ENCODE assay signal across 8 cellular contexts in genomic region chr7:123916240-123916724, GRCh38. TPM values are rescaled to one million over a fixed set of nuclear protein-coding genes. Genes with fewer than 3 reads are reported as not detected.
DNase-seq lines count a peak whose midpoint lies in the region; ATAC-seq and TF ChIP-seq lines count a peak whose summit lies in the region.

No MANE protein-coding gene starts in this region.

- H3K79me2 ChIP-seq in Karpas-422 (ENCODE audit: low read length) = no peaks in the 10 kb centered on the region

- intact Hi-C loops in activated T-helper 2 cell treated with anti-CD3 and anti-CD28 coated beads, Interferon-gamma antibody, Interleukin-2, Interleukin-4, amounts not matched to agents 10 μg/mL and 5 μg/mL and 100 μg/mL, durations not matched to agents 14 hours and 24 hours and 36 hours (cut with micrococcal nuclease) = no loop called here

- H4K20me1 ChIP-seq in Karpas-422 (ENCODE audit: insufficient read depth, low read depth, low read length) = no peaks in the 10 kb centered on the region

- no peaks in the 10 kb centered on the region for H3K9me3 ChIP-seq in Karpas-422 (ENCODE audit: low read length)

- H3K9me3 Mint-ChIP-seq in activated T-helper 2 cell treated with anti-CD3 and anti-CD28 coated beads, Interferon-gamma antibody, Interleukin-2, Interleukin-4, amounts not matched to agents 10 μg/mL and 5 μg/mL and 100 μg/mL, durations not matched to agents 14 hours and 24 hours and 36 hours = no peaks in the 10 kb centered on the region

- peak; percentile 39 for TF ChIP-seq CTCF in astrocyte of the spinal cord (IDR thresholded peaks at IDR 0.05; ENCODE audit: low read depth, low read length)

- H3K9me2 ChIP-seq in Karpas-422 (replicated peaks; ENCODE audit: insufficient read depth, low read length) = no peaks in the 10 kb centered on the region

- H3K27me3 ChIP-seq in Karpas-422 (ENCODE audit: low read length) = no peaks in the 10 kb centered on the region

- no peaks in the 10 kb centered on the region for H3K4me1 ChIP-seq in Karpas-422 (ENCODE audit: low read length)

- H3K4me1 Mint-ChIP-seq in activated T-helper 2 cell treated with anti-CD3 and anti-CD28 coated beads, Interferon-gamma antibody, Interleukin-2, Interleukin-4, amounts not matched to agents 10 μg/mL and 5 μg/mL and 100 μg/mL, durations not matched to agents 14 hours and 24 hours and 36 hours (ENCODE audit: low read depth) = no peaks in the 10 kb centered on the region

- H3K4me3 ChIP-seq in Karpas-422 (ENCODE audit: low read length) = no peak overlapping the region
- H3K4me3 ChIP-seq in astrocyte of the spinal cord (ENCODE audit: low read depth, low read length) = no peak overlapping the region

- ATAC-seq in HG03196 (IDR thresholded peaks at IDR 0.05; ENCODE audit: unreplicated experiment) = no peak

- H3K9ac ChIP-seq in Karpas-422 (ENCODE audit: low read length) = no peak overlapping the region

- no peak overlapping the region for H3K4me3 Mint-ChIP-seq in activated T-helper 2 cell treated with anti-CD3 and anti-CD28 coated beads, Interferon-gamma antibody, Interleukin-2, Interleukin-4, amounts not matched to agents 10 μg/mL and 5 μg/mL and 100 μg/mL, durations not matched to agents 14 hours and 24 hours and 36 hours (ENCODE audit: low read depth)

- no peak overlapping the region for H3K27ac ChIP-seq in Karpas-422 (ENCODE audit: low read length)

- H3K27me3 Mint-ChIP-seq in activated T-helper 2 cell treated with anti-CD3 and anti-CD28 coated beads, Interferon-gamma antibody, Interleukin-2, Interleukin-4, amounts not matched to agents 10 μg/mL and 5 μg/mL and 100 μg/mL, durations not matched to agents 14 hours and 24 hours and 36 hours (ENCODE audit: low read depth) = no peaks in the 10 kb centered on the region

- no peaks in the 10 kb centered on the region for H3K36me3 ChIP-seq in Karpas-422 (ENCODE audit: insufficient read depth, low read length)

- no peak overlapping the region for H3K4me2 ChIP-seq in Karpas-422 (ENCODE audit: low read depth, low read length, poor library complexity, severe bottlenecking)

- no peak overlapping the region for H2AFZ ChIP-seq in Karpas-422 (ENCODE audit: low read length)

- no peak overlapping the region for H3K27ac Mint-ChIP-seq in activated T-helper 2 cell treated with anti-CD3 and anti-CD28 coated beads, Interferon-gamma antibody, Interleukin-2, Interleukin-4, amounts not matched to agents 10 μg/mL and 5 μg/mL and 100 μg/mL, durations not matched to agents 14 hours and 24 hours and 36 hours

- in situ Hi-C loops in astrocyte of the spinal cord (cut with HindIII; ENCODE audit: low sequenced_read_pairs) = no loop called here

- DNase-seq in GM03348 (ENCODE audit: low spot score) (peak; percentile 3), Karpas-422 (peak; percentile 42), astrocyte of the spinal cord (ENCODE audit: low read depth, low spot score) (peak; percentile 12), mucosa of gallbladder (ENCODE audit: low spot score) (peak; percentile 19)
- no peak for DNase-seq in effector CD4-positive, alpha-beta T cell
- no peak for DNase-seq in activated naive CD4-positive, alpha-beta T cell treated with Interleukin-2 at 50 U/mL for 16 hours
- no peak for DNase-seq in activated T-helper 2 cell treated with anti-CD3 and anti-CD28 coated beads, Interferon-gamma antibody, Interleukin-2, Interleukin-4, amounts not matched to agents 10 μg/mL and 5 μg/mL and 100 μg/mL, durations not matched to agents 14 hours and 24 hours and 36 hours (ENCODE audit: low spot score)

- no peaks in the 10 kb centered on the region for H3K36me3 Mint-ChIP-seq in activated T-helper 2 cell treated with anti-CD3 and anti-CD28 coated beads, Interferon-gamma antibody, Interleukin-2, Interleukin-4, amounts not matched to agents 10 μg/mL and 5 μg/mL and 100 μg/mL, durations not matched to agents 14 hours and 24 hours and 36 hours (ENCODE audit: low read depth)

RNA-seq across cellular contexts. Expression of gene SPAM1, which starts 8.8 kb away (rescaled TPM):
- total RNA-seq in Karpas-422 (2014; rRNA removed; shearing (Covaris generic); ENCODE audit: low replicate concordance) = not detected in 2 replicates
- total RNA-seq in mucosa of gallbladder = not detected
- total RNA-seq in activated T-helper 2 cell treated with anti-CD3 and anti-CD28 coated beads, Interferon-gamma antibody, Interleukin-2, Interleukin-4, amounts not matched to agents 10 μg/mL and 5 μg/mL and 100 μg/mL, durations not matched to agents 14 hours and 24 hours and 36 hours = not detected in 2 replicates

Comparison
In these comparisons a context has a peak if more than half of its experiments do, and no peak if none do; other contexts are left out.
1. DNase-seq: peak in GM03348 (single experiment), Karpas-422 (single experiment), astrocyte of the spinal cord (single experiment) and mucosa of gallbladder (single experiment); none in effector CD4-positive, alpha-beta T cell (single experiment), activated naive CD4-positive, alpha-beta T cell treated with Interleukin-2 at 50 U/mL for 16 hours (single experiment) and activated T-helper 2 cell treated with anti-CD3 and anti-CD28 coated beads, Interferon-gamma antibody, Interleukin-2, Interleukin-4, amounts not matched to agents 10 μg/mL and 5 μg/mL and 100 μg/mL, durations not matched to agents 14 hours and 24 hours and 36 hours (single experiment).